Comparison of ENCODE assay signal across 11 cellular contexts in genomic region chr1:9691108-9691445, GRCh38. TPM values are rescaled to one million over a fixed set of nuclear protein-coding genes. Genes with fewer than 3 reads are reported as not detected.
DNase-seq lines count a peak whose midpoint lies in the region; ATAC-seq and TF ChIP-seq lines count a peak whose summit lies in the region.
"Had no signal": no experiment of that assay in that cellular context is flagged by ENCODE, and none has a peak within 500 bp of the region (broad histone marks: within the 10 kb centered on the region; RNA-seq: fewer than 3 reads in every experiment).

No MANE protein-coding gene starts in this region.

- no peaks in the 10 kb centered on the region for H4K20me1 ChIP-seq in SK-N-SH (ENCODE audit: insufficient read depth)

- H2AFZ ChIP-seq in SK-N-SH (ENCODE audit: low read depth), result no peak overlapping the region

- CTCF ChIA-PET in SK-N-SH (lab: Yijun Ruan, JAX), result interaction anchor here (1.0 to 2.4 kb wide), 4 partner anchors 9 to 34 kb away, joined by 3 to 10 read pairs (median 6); no protein-coding TSS in a partner anchor

- H3K4me2 ChIP-seq in SK-N-SH, result peak overlapping the region; percentile 74; the same call in 1 of the 2 replicates

- H3K36me3 Mint-ChIP-seq in IgD-negative memory B cell, result peaks cover 5% of the 10 kb centered on the region
- H3K36me3 Mint-ChIP-seq in nephron (ENCODE audit: low read depth), result no peaks in the 10 kb centered on the region

- DNase-seq in SK-N-SH (no peak), astrocyte of the spinal cord (ENCODE audit: low read depth, low spot score) (peak; percentile 75), stomach (no peak), NCI-H1417 treated with DMSO at 0.1 percent for 48 hours (lab: John Stamatoyannopoulos, UW) (no peak)
- DNase-seq: activated gamma-delta T cell, NCI-H226 had no signal

- TF ChIP-seq EP300 in SK-N-SH (IDR thresholded peaks at IDR 0.05; ENCODE audit: borderline replicate concordance in 1 of 2, low read depth in 1 of 2, low read length in 1 of 2) (no peak), stomach (IDR thresholded peaks at IDR 0.05) (no peak)

- H3K27ac Mint-ChIP-seq in IgD-negative memory B cell, result peak overlapping the region in 1 of 3 donors; percentile 14
- no peak overlapping the region for H3K27ac Mint-ChIP-seq in nephron

- H3K4me1 Mint-ChIP-seq in IgD-negative memory B cell, result peaks cover 32 to 45% (median 44%) of the 10 kb centered on the region in 3 donors
- H3K4me1 Mint-ChIP-seq in nephron, result peaks cover 15% of the 10 kb centered on the region

- no peak for TF ChIP-seq RAD21 in SK-N-SH (IDR thresholded peaks at IDR 0.05; ENCODE audit: low read length)

- POLR2A ChIA-PET in SK-N-SH (lab: Yijun Ruan, JAX), result no interaction called here

- H3K4me3 Mint-ChIP-seq in IgD-negative memory B cell, result peak overlapping the region; percentile 13 to 92 (median 28)
- H3K4me3 Mint-ChIP-seq in nephron, result peak overlapping the region in 2 of 3 experiments; percentile 87 to 89

- no peak for TF ChIP-seq POLR2A in stomach (IDR thresholded peaks at IDR 0.05)

- TF ChIP-seq CTCF in SK-N-SH (IDR thresholded peaks at IDR 0.05) (no peak), astrocyte of the spinal cord (IDR thresholded peaks at IDR 0.05; ENCODE audit: low read depth, low read length) (no peak), nephron (IDR thresholded peaks at IDR 0.05; ENCODE audit: unreplicated experiment in 3 of 3) (no peak), stomach (IDR thresholded peaks at IDR 0.05) (no peak)

- H3K4me1 ChIP-seq in SK-N-SH (ENCODE audit: control insufficient read depth in 1 of 2, insufficient read depth in 2 of 2, low read depth in 1 of 2, low read length in 1 of 2), result peaks cover 0 to 18% of the 10 kb centered on the region in 2 experiments; a peak in 2 of 4 replicates
- peaks cover 33 to 54% (median 38%) of the 10 kb centered on the region in 4 donors for H3K4me1 ChIP-seq in stomach

- in situ Hi-C loops in astrocyte of the spinal cord (cut with HindIII; ENCODE audit: low sequenced_read_pairs), result no loop called here

- no peaks in the 10 kb centered on the region for H3K27me3 Mint-ChIP-seq in IgD-negative memory B cell
- peaks cover 74% of the 10 kb centered on the region for H3K27me3 Mint-ChIP-seq in nephron (ENCODE audit: low read depth)

- H3K9ac ChIP-seq in SK-N-SH, result no peak overlapping the region

- H3K27me3 ChIP-seq in SK-N-SH (ENCODE audit: insufficient read depth) (no peaks in the 10 kb centered on the region), stomach (no peaks in the 10 kb centered on the region)

- H3K9me3 ChIP-seq in SK-N-SH, result no peaks in the 10 kb centered on the region
- H3K9me3 ChIP-seq in stomach, result no peaks in the 10 kb centered on the region

- H3K27ac ChIP-seq in SK-N-SH (ENCODE audit: low read depth in 2 of 2, low read length in 1 of 2) (no peak overlapping the region), stomach (no peak overlapping the region)
- H3K27ac ChIP-seq: 22Rv1 had no signal

- 87% methylated on average over 6 of the region's 6 CpGs for WGBS in SK-N-SH (ENCODE audit: low lambda C conversion rate)
- 76 to 82% (median 81%) methylated on average over 6 of the region's 6 CpGs for WGBS in stomach, 5 donors

- peaks cover 3% of the 10 kb centered on the region; the same call in 1 of the 2 replicates for H3K79me2 ChIP-seq in SK-N-SH (ENCODE audit: insufficient read depth)

- peaks cover 20% of the 10 kb centered on the region for H3F3A ChIP-seq in SK-N-SH (replicated peaks; ENCODE audit: insufficient read depth)

- no peaks in the 10 kb centered on the region for H3K9me2 ChIP-seq in SK-N-SH

- intact Hi-C loops in stomach (cut with DNase I; ENCODE audit: low total_unique reads), result no loop called here

- no peaks in the 10 kb centered on the region for H3K36me3 ChIP-seq in SK-N-SH (replicated peaks in 1 of 2; ENCODE audit: control insufficient read depth in 1 of 2, insufficient read depth in 2 of 2, low read length in 1 of 2)
- H3K36me3 ChIP-seq in stomach, result peaks cover 0 to 10% (median 3%) of the 10 kb centered on the region in 4 donors

- H3K4me3 ChIP-seq in SK-N-SH (ENCODE audit: low read depth in 2 of 2, low read length in 1 of 2), result no peak overlapping the region
- H3K4me3 ChIP-seq in astrocyte of the spinal cord (ENCODE audit: low read depth, low read length), result no peak overlapping the region
- no peak overlapping the region for H3K4me3 ChIP-seq in stomach

- no peak for ATAC-seq in SK-N-SH treated with all-trans-retinoic acid at 6 μM for 48 hours
- no peak for ATAC-seq in GM21529 (IDR thresholded peaks at IDR 0.05; ENCODE audit: unreplicated experiment)

- H3K9me3 Mint-ChIP-seq in IgD-negative memory B cell (no peaks in the 10 kb centered on the region), nephron (no peaks in the 10 kb centered on the region)

TF ChIP-seq in SK-N-SH, 30 proteins besides CTCF, POLR2A, EP300 and RAD21 (continues in another document):
- no peak for TF ChIP-seq FOSL2 (IDR thresholded peaks at IDR 0.05; ENCODE audit: borderline replicate concordance, low read depth)
- TF ChIP-seq GABPA (IDR thresholded peaks at IDR 0.05; ENCODE audit: low read depth), result no peak
- TF ChIP-seq ELF1 (IDR thresholded peaks at IDR 0.05), result no peak
- TF ChIP-seq CHD2 (IDR thresholded peaks at IDR 0.05; ENCODE audit: low read length, partially characterized antibody), result no peak
- no peak for TF ChIP-seq TAF1 (IDR thresholded peaks at IDR 0.05; ENCODE audit: borderline replicate concordance, low read depth, low read length)
- no peak for TF ChIP-seq NRF1 (IDR thresholded peaks at IDR 0.05; ENCODE audit: low read depth, low read length)
- no peak for TF ChIP-seq JUND (IDR thresholded peaks at IDR 0.05)
- no peak for TF ChIP-seq RCOR1 (IDR thresholded peaks at IDR 0.05; ENCODE audit: low read length)
- TF ChIP-seq TCF12 (IDR thresholded peaks at IDR 0.05), result no peak
- TF ChIP-seq YY1 (IDR thresholded peaks at IDR 0.05; ENCODE audit: low read depth), result no peak
- TF ChIP-seq MXI1 (IDR thresholded peaks at IDR 0.05; ENCODE audit: low read depth, low read length), result no peak
- TF ChIP-seq RXRA (IDR thresholded peaks at IDR 0.05; ENCODE audit: borderline replicate concordance, low read depth), result no peak
- TF ChIP-seq MAX (IDR thresholded peaks at IDR 0.05; ENCODE audit: low read depth), result no peak
- no peak for TF ChIP-seq SIN3A (IDR thresholded peaks at IDR 0.05; ENCODE audit: borderline replicate concordance, low read depth, low read length)
- TF ChIP-seq FOXM1 (IDR thresholded peaks at IDR 0.05; ENCODE audit: low read depth), result no peak
- TF ChIP-seq PBX3 (IDR thresholded peaks at IDR 0.05), result no peak

TF ChIP-seq in SK-N-SH treated with all-trans-retinoic acid at 6 μM for 48 hours, 23 proteins besides CTCF, POLR2A, EP300 and RAD21 (continues in another document):
- TF ChIP-seq ZC3H10 (CRISPR knock-in tag; IDR thresholded peaks at IDR 0.05), result no peak
- no peak for TF ChIP-seq CSRNP3 (CRISPR knock-in tag; IDR thresholded peaks at IDR 0.05)
- TF ChIP-seq POU6F1 (CRISPR knock-in tag; IDR thresholded peaks at IDR 0.05; ENCODE audit: borderline replicate concordance, low read depth), result no peak
- TF ChIP-seq OSR1 (CRISPR knock-in tag; IDR thresholded peaks at IDR 0.05), result no peak
- TF ChIP-seq ZNF70 (CRISPR knock-in tag; IDR thresholded peaks at IDR 0.05), result no peak
- no peak for TF ChIP-seq RARB (CRISPR knock-in tag; IDR thresholded peaks at IDR 0.05)
- TF ChIP-seq TOX (CRISPR knock-in tag; IDR thresholded peaks at IDR 0.05; ENCODE audit: borderline replicate concordance), result no peak
- TF ChIP-seq ESRRG (CRISPR knock-in tag; IDR thresholded peaks at IDR 0.05), result no peak
- TF ChIP-seq TCF4 (CRISPR knock-in tag; IDR thresholded peaks at IDR 0.05; ENCODE audit: borderline replicate concordance), result no peak
- TF ChIP-seq ZFP3 (CRISPR knock-in tag; IDR thresholded peaks at IDR 0.05), result no peak

RNA-seq across cellular contexts. Expression of gene PIK3CD, which starts 39.5 kb away (rescaled TPM):
- polyA plus RNA-seq in SK-N-SH (2012; rRNA removed) (5.5 and 6.0 TPM in 2 replicates), IgD-negative memory B cell (82.6 TPM), stomach (1 to 10 TPM; 2.8 to 5.0 (median 2.9) TPM)
- 2.7 and 3.9 TPM in 2 replicates for polyA plus RNA-seq in SK-N-SH (2012; cell fraction: cytosol; rRNA removed)
- 12.9 and 13.6 TPM in 2 replicates for polyA plus RNA-seq in SK-N-SH (2012; cell fraction: nucleus; rRNA removed)
- total RNA-seq in stomach, result 10 to 100 TPM in 2 of 5 donors, 1 to 10 TPM in 3; 5.1 to 74.1 (median 7.8) TPM
